Comparison of ENCODE assay signal across 23 cellular contexts in the genomic region with DNA sequence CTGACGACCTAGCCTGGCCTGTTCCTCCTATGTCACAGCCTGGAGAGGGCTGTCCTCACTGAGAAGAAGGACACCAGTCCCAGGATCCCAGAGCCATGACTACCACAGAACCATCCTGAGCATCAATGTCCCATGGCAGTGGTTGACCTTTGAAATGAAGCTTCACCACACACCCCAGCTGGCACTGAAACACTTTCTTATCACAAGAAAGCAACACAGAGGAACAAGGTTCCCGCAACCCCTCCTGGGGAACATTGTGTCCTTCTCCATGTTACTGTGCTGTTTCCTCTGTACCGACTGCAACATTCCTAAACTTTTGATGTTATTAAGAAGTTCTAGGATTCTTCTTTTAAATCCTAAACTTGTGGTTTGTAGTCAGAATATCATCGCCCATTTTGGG. TPM values are rescaled to one million over a fixed set of nuclear protein-coding genes. Genes with fewer than 3 reads are reported as not detected.
DNase-seq lines count a peak whose midpoint lies in the region; ATAC-seq and TF ChIP-seq lines count a peak whose summit lies in the region.
"Had no signal": no experiment of that assay in that cellular context is flagged by ENCODE, and none has a peak within 500 bp of the region (broad histone marks: within the 10 kb centered on the region; RNA-seq: fewer than 3 reads in every experiment).

No MANE protein-coding gene starts in this region.

- H3K4me1 ChIP-seq in heart right ventricle (peaks cover 0 to 18% (median 0%) of the 10 kb centered on the region in 9 donors), upper lobe of right lung (no peaks in the 10 kb centered on the region)
- H3K4me1 ChIP-seq: prostate gland had no signal

- peak overlapping the region; percentile 86 for H3K27ac Mint-ChIP-seq in osteocyte (ENCODE audit: unreplicated experiment)
- H3K27ac Mint-ChIP-seq: natural killer cell treated with Interleukin-12 subunit alpha and Interleukin-12 subunit beta and Interleukin-15 and Interleukin-18, amount 100 ng/mL, for 72 hours had no signal

- H3K9me3 ChIP-seq in heart right ventricle = no peaks in the 10 kb centered on the region
- H3K9me3 ChIP-seq in upper lobe of right lung = no peaks in the 10 kb centered on the region
- H3K9me3 ChIP-seq: gastrocnemius medialis, prostate gland had no signal

- H3K36me3 ChIP-seq in heart right ventricle (no peaks in the 10 kb centered on the region), upper lobe of right lung (no peaks in the 10 kb centered on the region)
- H3K36me3 ChIP-seq: brain microvascular endothelial cell, gastrocnemius medialis, prostate gland had no signal

- intact Hi-C loops in heart right ventricle (cut with DNase I) (no loop called here), upper lobe of right lung (cut with DNase I) (no loop called here)

- peak in 6 of 8 donors; percentile 35 to 78 (median 62) for ATAC-seq in heart right ventricle
- ATAC-seq in upper lobe of right lung = no peak
- no peak for ATAC-seq in HG03135 (IDR thresholded peaks at IDR 0.05; ENCODE audit: unreplicated experiment)
- no peak for ATAC-seq in HG02610 (IDR thresholded peaks at IDR 0.05; ENCODE audit: unreplicated experiment)
- ATAC-seq: gastrocnemius medialis; K562; natural killer cell treated with Interleukin-12 subunit alpha and Interleukin-12 subunit beta and Interleukin-15 and Interleukin-18, amount 100 ng/mL, for 72 hours had no signal

- DNase-seq in activated CD8-positive, alpha-beta memory T cell treated with anti-CD3 and anti-CD28 coated beads for 24 hours = peak; percentile 44
- no peak for DNase-seq in activated CD8-positive, alpha-beta memory T cell treated with anti-CD3 and anti-CD28 coated beads, Interleukin-2, amount 50 U/mL, for 48 hours
- DNase-seq in heart right ventricle (no peak), osteocyte (ENCODE audit: extremely low spot score, unreplicated experiment) (no peak), upper lobe of right lung (no peak), NCI-H345 treated with DMSO at 0.1 percent for 48 hours (lab: John Stamatoyannopoulos, UW; ENCODE audit: unreplicated experiment) (no peak)
- DNase-seq: 8988T; activated CD4-positive, alpha-beta T cell treated with anti-CD3 and anti-CD28 coated beads, Interleukin-2, amount 50 U/mL, for 1 hour; activated naive CD4-positive, alpha-beta T cell treated with Interleukin-2 at 50 U/mL for 16 hours; brain microvascular endothelial cell; dorsolateral prefrontal cortex; HCEC 1CT; NCI-H2029 treated with DMSO at 0.1 percent for 48 hours; stimulated activated naive CD4-positive, alpha-beta T cell treated with Interleukin-2 at 50 U/mL for 16 hours had no signal

- peak overlapping the region in 3 of 10 donors; percentile 19 to 31 (median 29) for H3K27ac ChIP-seq in heart right ventricle
- peak overlapping the region; percentile 63 for H3K27ac ChIP-seq in upper lobe of right lung
- H3K27ac ChIP-seq: dorsolateral prefrontal cortex, epithelial cell of prostate, prostate gland, RWPE1 had no signal

- WGBS in heart right ventricle, 2 donors = 49 to 51% methylated on average over 4 of the region's 4 CpGs

- H3K27me3 Mint-ChIP-seq in osteocyte (ENCODE audit: unreplicated experiment) = no peaks in the 10 kb centered on the region

- H3K27me3 ChIP-seq in heart right ventricle (peaks cover 0 to 64% (median 0%) of the 10 kb centered on the region in 7 donors), upper lobe of right lung (no peaks in the 10 kb centered on the region)
- H3K27me3 ChIP-seq: brain microvascular endothelial cell, gastrocnemius medialis had no signal

- TF ChIP-seq CTCF in heart right ventricle (IDR thresholded peaks at IDR 0.05) (no peak), osteocyte (IDR thresholded peaks at IDR 0.05) (no peak), upper lobe of right lung (IDR thresholded peaks at IDR 0.05) (no peak)

- no peak overlapping the region for H3K4me3 Mint-ChIP-seq in osteocyte (ENCODE audit: unreplicated experiment)
- H3K4me3 Mint-ChIP-seq: natural killer cell treated with Interleukin-12 subunit alpha and Interleukin-12 subunit beta and Interleukin-15 and Interleukin-18, amount 100 ng/mL, for 72 hours had no signal

- H3K4me1 Mint-ChIP-seq in osteocyte (ENCODE audit: unreplicated experiment) = peaks cover 35% of the 10 kb centered on the region

- H3K4me3 ChIP-seq in heart right ventricle (no peak overlapping the region), upper lobe of right lung (no peak overlapping the region)
- H3K4me3 ChIP-seq: dorsolateral prefrontal cortex, gastrocnemius medialis, K562, lung, prostate gland had no signal

- H3K9me3 Mint-ChIP-seq in osteocyte (ENCODE audit: unreplicated experiment) = no peaks in the 10 kb centered on the region
- H3K9me3 Mint-ChIP-seq: natural killer cell treated with Interleukin-12 subunit alpha and Interleukin-12 subunit beta and Interleukin-15 and Interleukin-18, amount 100 ng/mL, for 72 hours had no signal

- H3K36me3 Mint-ChIP-seq in osteocyte (ENCODE audit: unreplicated experiment) = no peaks in the 10 kb centered on the region
- H3K36me3 Mint-ChIP-seq: natural killer cell treated with Interleukin-12 subunit alpha and Interleukin-12 subunit beta and Interleukin-15 and Interleukin-18, amount 100 ng/mL, for 72 hours had no signal

RNA-seq across cellular contexts. Expression of a gene that starts 21.2 kb away (rescaled TPM):
- total RNA-seq in heart right ventricle (1 to 10 TPM; 5.5 to 9.4 (median 7.1) TPM), osteocyte (23.9 and 27.4 TPM in 2 replicates), upper lobe of right lung (23.3 TPM)
- 10 to 100 TPM; 11.9 to 12.4 TPM for polyA plus RNA-seq in heart right ventricle

Comparison
In these comparisons a context has a peak if more than half of its experiments do, and no peak if none do; other contexts are left out.
1. ATAC-seq: peak in heart right ventricle (6 of 8); none in upper lobe of right lung (single experiment), HG03135 (single experiment) and HG02610 (single experiment).